8 cellular contexts compared by ENCODE assay signal in genomic region chr1:110674337-110675059, GRCh38. TPM values are rescaled to one million over a fixed set of nuclear protein-coding genes. Genes with fewer than 3 reads are reported as not detected.
A peak's percentile ranks its signal among the peaks of the same experiment; 100 is the strongest.
DNase-seq lines count a peak whose midpoint lies in the region; ATAC-seq and FAIRE-seq lines count a peak whose summit lies in the region.

Gene KCNA3 (minus strand): TSS chr1:110674940. CDS start chr1:110674809, 131 bp downstream.

- DNase-seq in Right ventricle myocardium inferior (ENCODE audit: missing footprints) (peak; percentile 68), cardiac septum (ENCODE audit: low spot score) (no peak), NCI-H82 (lab: John Stamatoyannopoulos, UW) (peak; percentile 80), left ventricle myocardium superior (peak; percentile 58), skeletal muscle cell (ENCODE audit: low read depth) (no peak), RCC 7860 (ENCODE audit: low spot score) (no peak)
- DNase-seq in activated T-helper 9 cell treated with anti-CD3 and anti-CD28 coated beads, Interleukin-2, amount 50 U/mL, for 16 hours (ENCODE audit: low read depth) = peak; percentile 60

- H3K4me3 ChIP-seq in skeletal muscle cell (ENCODE audit: low read depth, low read length) = peak within 1 kb of the TSS; percentile 42

- no peak for FAIRE-seq in RCC 7860 (lab: Jason Lieb, UNC)

- intact Hi-C loops in Right ventricle myocardium inferior (cut with DNase I) = no loop called here
- intact Hi-C loops in cardiac septum (cut with DNase I) = no loop called here
- intact Hi-C loops in left ventricle myocardium superior (cut with micrococcal nuclease) = no loop called here

- ATAC-seq in Right ventricle myocardium inferior = peak; percentile 81
- ATAC-seq in left ventricle myocardium superior = peak; percentile 83
- no peak for ATAC-seq in HG03039 (IDR thresholded peaks at IDR 0.05; ENCODE audit: unreplicated experiment)

RNA-seq across cellular contexts. Expression of gene KCNA3, which starts in this region (rescaled TPM):
- total RNA-seq in Right ventricle myocardium inferior (0.38 TPM), cardiac septum (0.62 TPM), left ventricle myocardium superior (0.47 TPM)

Comparison
In these comparisons a context has a peak if more than half of its experiments do, and no peak if none do; other contexts are left out.
1. Peak in DNase-seq and ATAC-seq in Right ventricle myocardium inferior; RNA of the gene not detected or under 1 TPM.
2. Peak in DNase-seq and ATAC-seq in left ventricle myocardium superior; RNA of the gene not detected or under 1 TPM.
3. DNase-seq: peak in NCI-H82 (single experiment) and activated T-helper 9 cell treated with anti-CD3 and anti-CD28 coated beads, Interleukin-2, amount 50 U/mL, for 16 hours (single experiment); none in cardiac septum (single experiment), skeletal muscle cell (single experiment) and RCC 7860 (single experiment).